ENCODE assay signal across 2 cellular contexts in the genomic region with DNA sequence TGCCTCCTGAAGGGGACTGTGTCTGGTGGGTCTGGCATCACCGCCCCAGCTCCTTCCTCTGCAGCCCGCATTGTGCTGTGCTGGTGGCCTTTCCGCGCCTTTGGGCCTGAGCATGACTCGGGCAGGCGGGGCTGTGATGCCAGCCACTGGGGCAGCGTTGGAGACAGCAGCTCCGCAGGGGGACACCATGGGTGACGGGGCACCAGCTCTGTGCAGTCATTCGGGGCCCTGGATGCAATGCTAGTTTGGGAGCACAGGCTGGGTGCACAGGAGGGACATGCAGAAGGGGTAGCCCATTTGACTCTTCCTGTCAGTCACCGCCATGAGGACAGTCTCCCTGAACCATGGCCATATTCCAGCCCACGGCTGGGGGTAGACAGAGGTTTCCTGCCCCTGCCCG.
TF ChIP-seq lines count a peak whose summit lies in the region.

No MANE protein-coding gene starts in this region.

TF ChIP-seq in HepG2, 621 proteins besides CTCF, POLR2A, EP300 and RAD21 (continued from another document):
- no peak for TF ChIP-seq KDM5B (CRISPR knock-in tag; IDR thresholded peaks at IDR 0.05; ENCODE audit: borderline replicate concordance)

TF ChIP-seq in GM23338, 12 proteins besides CTCF, POLR2A, EP300 and RAD21 (continued from another document):
- TF ChIP-seq, protein P1, sequence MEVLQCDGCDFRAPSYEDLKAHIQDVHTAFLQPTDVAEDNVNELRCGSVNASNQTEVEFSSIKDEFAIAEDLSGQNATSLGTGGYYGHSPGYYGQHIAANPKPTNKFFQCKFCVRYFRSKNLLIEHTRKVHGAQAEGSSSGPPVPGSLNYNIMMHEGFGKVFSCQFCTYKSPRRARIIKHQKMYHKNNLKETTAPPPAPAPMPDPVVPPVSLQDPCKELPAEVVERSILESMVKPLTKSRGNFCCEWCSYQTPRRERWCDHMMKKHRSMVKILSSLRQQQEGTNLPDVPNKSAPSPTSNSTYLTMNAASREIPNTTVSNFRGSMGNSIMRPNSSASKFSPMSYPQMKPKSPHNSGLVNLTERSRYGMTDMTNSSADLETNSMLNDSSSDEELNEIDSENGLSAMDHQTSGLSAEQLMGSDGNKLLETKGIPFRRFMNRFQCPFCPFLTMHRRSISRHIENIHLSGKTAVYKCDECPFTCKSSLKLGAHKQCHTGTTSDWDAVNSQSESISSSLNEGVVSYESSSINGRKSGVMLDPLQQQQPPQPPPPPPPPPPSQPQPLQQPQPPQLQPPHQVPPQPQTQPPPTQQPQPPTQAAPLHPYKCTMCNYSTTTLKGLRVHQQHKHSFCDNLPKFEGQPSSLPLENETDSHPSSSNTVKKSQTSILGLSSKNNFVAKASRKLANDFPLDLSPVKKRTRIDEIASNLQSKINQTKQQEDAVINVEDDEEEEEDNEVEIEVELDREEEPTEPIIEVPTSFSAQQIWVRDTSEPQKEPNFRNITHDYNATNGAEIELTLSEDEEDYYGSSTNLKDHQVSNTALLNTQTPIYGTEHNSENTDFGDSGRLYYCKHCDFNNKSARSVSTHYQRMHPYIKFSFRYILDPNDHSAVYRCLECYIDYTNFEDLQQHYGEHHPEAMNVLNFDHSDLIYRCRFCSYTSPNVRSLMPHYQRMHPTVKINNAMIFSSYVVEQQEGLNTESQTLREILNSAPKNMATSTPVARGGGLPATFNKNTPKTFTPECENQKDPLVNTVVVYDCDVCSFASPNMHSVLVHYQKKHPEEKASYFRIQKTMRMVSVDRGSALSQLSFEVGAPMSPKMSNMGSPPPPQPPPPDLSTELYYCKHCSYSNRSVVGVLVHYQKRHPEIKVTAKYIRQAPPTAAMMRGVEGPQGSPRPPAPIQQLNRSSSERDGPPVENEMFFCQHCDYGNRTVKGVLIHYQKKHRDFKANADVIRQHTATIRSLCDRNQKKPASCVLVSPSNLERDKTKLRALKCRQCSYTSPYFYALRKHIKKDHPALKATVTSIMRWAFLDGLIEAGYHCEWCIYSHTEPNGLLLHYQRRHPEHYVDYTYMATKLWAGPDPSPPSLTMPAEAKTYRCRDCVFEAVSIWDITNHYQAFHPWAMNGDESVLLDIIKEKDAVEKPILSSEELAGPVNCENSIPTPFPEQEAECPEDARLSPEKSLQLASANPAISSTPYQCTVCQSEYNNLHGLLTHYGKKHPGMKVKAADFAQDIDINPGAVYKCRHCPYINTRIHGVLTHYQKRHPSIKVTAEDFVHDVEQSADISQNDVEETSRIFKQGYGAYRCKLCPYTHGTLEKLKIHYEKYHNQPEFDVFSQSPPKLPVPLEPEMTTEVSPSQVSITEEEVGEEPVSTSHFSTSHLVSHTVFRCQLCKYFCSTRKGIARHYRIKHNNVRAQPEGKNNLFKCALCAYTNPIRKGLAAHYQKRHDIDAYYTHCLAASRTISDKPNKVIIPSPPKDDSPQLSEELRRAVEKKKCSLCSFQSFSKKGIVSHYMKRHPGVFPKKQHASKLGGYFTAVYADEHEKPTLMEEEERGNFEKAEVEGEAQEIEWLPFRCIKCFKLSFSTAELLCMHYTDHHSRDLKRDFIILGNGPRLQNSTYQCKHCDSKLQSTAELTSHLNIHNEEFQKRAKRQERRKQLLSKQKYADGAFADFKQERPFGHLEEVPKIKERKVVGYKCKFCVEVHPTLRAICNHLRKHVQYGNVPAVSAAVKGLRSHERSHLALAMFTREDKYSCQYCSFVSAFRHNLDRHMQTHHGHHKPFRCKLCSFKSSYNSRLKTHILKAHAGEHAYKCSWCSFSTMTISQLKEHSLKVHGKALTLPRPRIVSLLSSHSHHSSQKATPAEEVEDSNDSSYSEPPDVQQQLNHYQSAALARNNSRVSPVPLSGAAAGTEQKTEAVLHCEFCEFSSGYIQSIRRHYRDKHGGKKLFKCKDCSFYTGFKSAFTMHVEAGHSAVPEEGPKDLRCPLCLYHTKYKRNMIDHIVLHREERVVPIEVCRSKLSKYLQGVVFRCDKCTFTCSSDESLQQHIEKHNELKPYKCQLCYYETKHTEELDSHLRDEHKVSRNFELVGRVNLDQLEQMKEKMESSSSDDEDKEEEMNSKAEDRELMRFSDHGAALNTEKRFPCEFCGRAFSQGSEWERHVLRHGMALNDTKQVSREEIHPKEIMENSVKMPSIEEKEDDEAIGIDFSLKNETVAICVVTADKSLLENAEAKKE (CRISPR knock-in tag; IDR thresholded peaks at IDR 0.05), result no peak
